ENCODE assay signal across 13 cellular contexts in the genomic region with DNA sequence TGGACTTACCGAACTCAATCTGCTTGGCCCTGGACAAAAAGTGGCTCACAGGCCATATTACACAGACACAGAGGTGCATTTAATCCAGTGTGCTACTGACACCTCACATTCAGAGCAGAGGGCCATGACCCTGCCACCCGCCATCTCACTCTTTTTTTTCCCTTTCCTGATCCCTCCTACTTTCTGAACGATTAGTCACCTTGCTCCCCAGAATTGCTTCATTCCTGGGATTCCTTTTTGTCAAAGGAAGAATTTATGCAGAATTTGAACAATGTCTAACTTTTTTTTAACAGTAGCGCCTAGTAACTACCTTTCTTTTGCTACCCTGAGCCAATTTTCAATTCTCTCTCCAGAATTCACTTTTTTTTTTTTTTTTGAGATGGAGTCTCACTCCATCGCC. TPM values are rescaled to one million over a fixed set of nuclear protein-coding genes. Genes with fewer than 3 reads are reported as not detected.
DNase-seq lines count a peak whose midpoint lies in the region; ATAC-seq and TF ChIP-seq lines count a peak whose summit lies in the region.
"Had no signal": no experiment of that assay in that cellular context is flagged by ENCODE, and none has a peak within 500 bp of the region (broad histone marks: within the 10 kb centered on the region; RNA-seq: fewer than 3 reads in every experiment).

No MANE protein-coding gene starts in this region.

- H3K36me3 ChIP-seq in ACC112 (ENCODE audit: insufficient read depth, low read length): no peaks in the 10 kb centered on the region
- H3K36me3 ChIP-seq in esophagus squamous epithelium: no peaks in the 10 kb centered on the region
- H3K36me3 ChIP-seq: prostate gland, transverse colon had no signal

- H3K27me3 ChIP-seq in ACC112 (ENCODE audit: insufficient read depth, low read length) (peaks cover 10% of the 10 kb centered on the region), esophagus squamous epithelium (peaks cover 0 to 53% (median 0%) of the 10 kb centered on the region in 4 donors)

- TF ChIP-seq CTCF in esophagus squamous epithelium (IDR thresholded peaks at IDR 0.05): no peak

- H3K9me3 ChIP-seq in esophagus squamous epithelium: no peaks in the 10 kb centered on the region
- H3K9me3 ChIP-seq: prostate gland, transverse colon had no signal

- H3K4me1 ChIP-seq in ACC112 (ENCODE audit: control insufficient read depth, insufficient read depth, low read length, unreplicated experiment) (peaks cover 40% of the 10 kb centered on the region), esophagus squamous epithelium (peaks cover 0 to 45% (median 6%) of the 10 kb centered on the region in 3 donors)
- H3K4me1 ChIP-seq: prostate gland had no signal

- intact Hi-C loops in esophagus squamous epithelium (cut with DNase I): no loop called here

- DNase-seq in HPDE6-E6E7 (ENCODE audit: extremely low spot score) (peak; percentile 43), astrocyte of the hippocampus (ENCODE audit: low read depth, low spot score) (peak; percentile 61), islet precursor cell (peak; percentile 86), esophagus squamous epithelium (lab: John Stamatoyannopoulos, UW) (no peak)
- DNase-seq in stimulated activated CD4-positive, alpha-beta T cell treated with anti-CD3 and anti-CD28 coated beads, Interleukin-12 subunit alpha, Interleukin-12 subunit beta, amount 100 ng/mL, for 4 hours: no peak
- DNase-seq: effector CD8-positive, alpha-beta T cell; immature natural killer cell; transverse colon had no signal

- WGBS in esophagus squamous epithelium, 2 donors: 20 to 23% methylated on average over 4 to 5 of the region's 5 CpGs

- no peak for TF ChIP-seq POLR2A in esophagus squamous epithelium (IDR thresholded peaks at IDR 0.05)

- H2AFZ ChIP-seq in ACC112 (ENCODE audit: low read length, unreplicated experiment): peak overlapping the region; percentile 36

- H3K27ac ChIP-seq in ACC112 (ENCODE audit: low read depth, low read length) (peak overlapping the region; percentile 50), esophagus squamous epithelium (peak overlapping the region in 2 of 4 donors; percentile 10 to 22)
- H3K27ac ChIP-seq: prostate gland had no signal

- H3K79me2 ChIP-seq in ACC112 (ENCODE audit: control insufficient read depth, insufficient read depth, low read length, unreplicated experiment): peaks cover 8% of the 10 kb centered on the region

- H3K4me3 ChIP-seq in ACC112 (ENCODE audit: low read depth, low read length) (peak overlapping the region; percentile 24; the same call in 1 of the 2 replicates), esophagus squamous epithelium (no peak overlapping the region)
- H3K4me3 ChIP-seq: prostate gland, transverse colon had no signal

- ATAC-seq in HG03095 (IDR thresholded peaks at IDR 0.05; ENCODE audit: unreplicated experiment) (no peak), GM18867 (IDR thresholded peaks at IDR 0.05; ENCODE audit: unreplicated experiment) (no peak)
- ATAC-seq: activated CD4-positive, CD25-positive, alpha-beta regulatory T cell treated with anti-CD3 and anti-CD28 coated beads, Interleukin-2, amount 50 U/mL, for 24 hours had no signal

RNA-seq across cellular contexts. Expression of a gene that starts 4.6 kb away (rescaled TPM):
- 10 to 100 TPM in 3 of 4 donors, 1 to 10 TPM in 1; 8.5 to 22.5 (median 21.6) TPM for total RNA-seq in esophagus squamous epithelium

Comparison
In these comparisons a context has a peak if more than half of its experiments do, and no peak if none do; other contexts are left out.
1. DNase-seq: peak in HPDE6-E6E7 (single experiment), astrocyte of the hippocampus (single experiment) and islet precursor cell (single experiment); none in esophagus squamous epithelium (single experiment) and stimulated activated CD4-positive, alpha-beta T cell treated with anti-CD3 and anti-CD28 coated beads, Interleukin-12 subunit alpha, Interleukin-12 subunit beta, amount 100 ng/mL, for 4 hours (single experiment).